Comparison of ENCODE assay signal across 8 cellular contexts in the genomic region with DNA sequence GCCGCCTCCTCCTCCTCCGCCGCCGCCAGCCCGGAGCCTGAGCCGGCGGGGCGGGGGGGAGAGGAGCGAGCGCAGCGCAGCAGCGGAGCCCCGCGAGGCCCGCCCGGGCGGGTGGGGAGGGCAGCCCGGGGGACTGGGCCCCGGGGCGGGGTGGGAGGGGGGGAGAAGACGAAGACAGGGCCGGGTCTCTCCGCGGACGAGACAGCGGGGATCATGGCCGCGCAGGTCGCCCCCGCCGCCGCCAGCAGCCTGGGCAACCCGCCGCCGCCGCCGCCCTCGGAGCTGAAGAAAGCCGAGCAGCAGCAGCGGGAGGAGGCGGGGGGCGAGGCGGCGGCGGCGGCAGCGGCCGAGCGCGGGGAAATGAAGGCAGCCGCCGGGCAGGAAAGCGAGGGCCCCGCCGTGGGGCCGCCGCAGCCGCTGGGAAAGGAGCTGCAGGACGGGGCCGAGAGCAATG. TPM values are rescaled to one million over a fixed set of nuclear protein-coding genes. Genes with fewer than 3 reads are reported as not detected.
A peak's percentile ranks its signal among the peaks of the same experiment; 100 is the strongest.
DNase-seq lines count a peak whose midpoint lies in the region; ATAC-seq and TF ChIP-seq lines count a peak whose summit lies in the region.

No MANE protein-coding gene starts in this region.

- H3K4me3 Mint-ChIP-seq in activated T-helper 2 cell treated with anti-CD3 and anti-CD28 coated beads, Interferon-gamma antibody, Interleukin-2, Interleukin-4, amounts not matched to agents 10 μg/mL and 5 μg/mL and 100 μg/mL, durations not matched to agents 14 hours and 24 hours and 36 hours (ENCODE audit: low read depth), result no peak overlapping the region

- intact Hi-C loops in activated T-helper 2 cell treated with anti-CD3 and anti-CD28 coated beads, Interferon-gamma antibody, Interleukin-2, Interleukin-4, amounts not matched to agents 10 μg/mL and 5 μg/mL and 100 μg/mL, durations not matched to agents 14 hours and 24 hours and 36 hours (cut with micrococcal nuclease), result loop anchor here (5.0 kb wide), 1 partner anchor 224 kb away; a partner anchor contains a TSS

- H3K36me3 Mint-ChIP-seq in activated T-helper 2 cell treated with anti-CD3 and anti-CD28 coated beads, Interferon-gamma antibody, Interleukin-2, Interleukin-4, amounts not matched to agents 10 μg/mL and 5 μg/mL and 100 μg/mL, durations not matched to agents 14 hours and 24 hours and 36 hours (ENCODE audit: low read depth), result no peaks in the 10 kb centered on the region

- no peak for TF ChIP-seq EP300 in upper lobe of left lung (IDR thresholded peaks at IDR 0.05)

- H3K9me3 ChIP-seq in KOPT-K1 (ENCODE audit: insufficient read depth, low read length, poor library complexity, severe bottlenecking) (no peaks in the 10 kb centered on the region), mucosa of rectum (ENCODE audit: control insufficient read depth in 2 of 2, low read length in 2 of 2) (no peaks in the 10 kb centered on the region), upper lobe of left lung (no peaks in the 10 kb centered on the region)

- ATAC-seq in upper lobe of left lung (ENCODE audit: low FRiP score in 2 of 2), result peak in 1 of 2 donors; percentile 0

- H3K4me1 ChIP-seq in mucosa of rectum (ENCODE audit: control insufficient read depth in 2 of 2, insufficient read depth in 2 of 2, low read length in 2 of 2) (peaks cover 34 to 53% of the 10 kb centered on the region in 2 donors), upper lobe of left lung (peaks cover 53 to 59% (median 56%) of the 10 kb centered on the region in 4 donors)

- DNase-seq in COLO668 (lab: John Stamatoyannopoulos, UW; ENCODE audit: unreplicated experiment), result peak; percentile 89
- DNase-seq in choroid plexus epithelial cell (ENCODE audit: low read depth), result no peak
- DNase-seq in upper lobe of left lung, result peak in 1 of 2 donors; percentile 92
- DNase-seq in ureter (ENCODE audit: low spot score), result no peak
- no peak for DNase-seq in activated T-helper 2 cell treated with anti-CD3 and anti-CD28 coated beads, Interferon-gamma antibody, Interleukin-2, Interleukin-4, amounts not matched to agents 10 μg/mL and 5 μg/mL and 100 μg/mL, durations not matched to agents 14 hours and 24 hours and 36 hours (ENCODE audit: low spot score)
- no peak for DNase-seq in NCI-H1417 treated with DMSO at 0.1 percent for 48 hours (lab: John Stamatoyannopoulos, UW)

- H3K36me3 ChIP-seq in KOPT-K1 (ENCODE audit: insufficient read depth, low read length) (peaks cover 29% of the 10 kb centered on the region), mucosa of rectum (ENCODE audit: control insufficient read depth in 2 of 2, insufficient read depth in 2 of 2, low read length in 2 of 2) (no peaks in the 10 kb centered on the region), upper lobe of left lung (no peaks in the 10 kb centered on the region)

- no peak overlapping the region for H3K27ac Mint-ChIP-seq in activated T-helper 2 cell treated with anti-CD3 and anti-CD28 coated beads, Interferon-gamma antibody, Interleukin-2, Interleukin-4, amounts not matched to agents 10 μg/mL and 5 μg/mL and 100 μg/mL, durations not matched to agents 14 hours and 24 hours and 36 hours

- H3K27me3 ChIP-seq in mucosa of rectum (ENCODE audit: control insufficient read depth in 2 of 2, insufficient read depth in 2 of 2, low read length in 2 of 2) (no peaks in the 10 kb centered on the region), upper lobe of left lung (peaks cover 0 to 2% (median 0%) of the 10 kb centered on the region in 4 donors)

- H3K4me3 ChIP-seq in choroid plexus epithelial cell (ENCODE audit: low read depth, low read length), result peak overlapping the region; percentile 78
- peak overlapping the region; percentile 70 to 72 for H3K4me3 ChIP-seq in mucosa of rectum (ENCODE audit: low read length in 2 of 2)
- H3K4me3 ChIP-seq in upper lobe of left lung, result peak overlapping the region; percentile 68 to 95 (median 90)

- no peaks in the 10 kb centered on the region for H3K27me3 Mint-ChIP-seq in activated T-helper 2 cell treated with anti-CD3 and anti-CD28 coated beads, Interferon-gamma antibody, Interleukin-2, Interleukin-4, amounts not matched to agents 10 μg/mL and 5 μg/mL and 100 μg/mL, durations not matched to agents 14 hours and 24 hours and 36 hours (ENCODE audit: low read depth)

- TF ChIP-seq CTCF in choroid plexus epithelial cell (conservative IDR thresholded peaks at IDR 0.05; ENCODE audit: low read depth, low read length) (no peak), upper lobe of left lung (IDR thresholded peaks at IDR 0.05) (no peak)

- no peak for TF ChIP-seq POLR2A in upper lobe of left lung (IDR thresholded peaks at IDR 0.05)

- H3K27ac ChIP-seq in KOPT-K1 (ENCODE audit: low read depth, low read length, poor library complexity, severe bottlenecking) (peak overlapping the region; percentile 100), mucosa of rectum (ENCODE audit: low read depth in 2 of 2, low read length in 2 of 2) (peak overlapping the region; percentile 92 to 97), upper lobe of left lung (peak overlapping the region; percentile 96 to 100 (median 97))

- 1% methylated on average over 34 of the region's 60 CpGs; no CpG with 5 or more reads in 1 of the 2 donors for WGBS in upper lobe of left lung, 2 donors

- H3K4me1 Mint-ChIP-seq in activated T-helper 2 cell treated with anti-CD3 and anti-CD28 coated beads, Interferon-gamma antibody, Interleukin-2, Interleukin-4, amounts not matched to agents 10 μg/mL and 5 μg/mL and 100 μg/mL, durations not matched to agents 14 hours and 24 hours and 36 hours (ENCODE audit: low read depth), result peaks cover 24% of the 10 kb centered on the region

- peak overlapping the region; percentile 70 to 85 for H3K9ac ChIP-seq in mucosa of rectum (ENCODE audit: low read depth in 1 of 2, low read length in 2 of 2)

- H3K9me3 Mint-ChIP-seq in activated T-helper 2 cell treated with anti-CD3 and anti-CD28 coated beads, Interferon-gamma antibody, Interleukin-2, Interleukin-4, amounts not matched to agents 10 μg/mL and 5 μg/mL and 100 μg/mL, durations not matched to agents 14 hours and 24 hours and 36 hours, result no peaks in the 10 kb centered on the region

RNA-seq across cellular contexts. Expression of a gene that starts 0.4 kb away (rescaled TPM):
- total RNA-seq in upper lobe of left lung (100 to 1,000 TPM in 1 of 6 donors, 10 to 100 TPM in 5; 61.3 to 102 (median 70.5) TPM), ureter (119 TPM)
- 109 TPM in 2 replicates for total RNA-seq in activated T-helper 2 cell treated with anti-CD3 and anti-CD28 coated beads, Interferon-gamma antibody, Interleukin-2, Interleukin-4, amounts not matched to agents 10 μg/mL and 5 μg/mL and 100 μg/mL, durations not matched to agents 14 hours and 24 hours and 36 hours
